In the genomic region with DNA sequence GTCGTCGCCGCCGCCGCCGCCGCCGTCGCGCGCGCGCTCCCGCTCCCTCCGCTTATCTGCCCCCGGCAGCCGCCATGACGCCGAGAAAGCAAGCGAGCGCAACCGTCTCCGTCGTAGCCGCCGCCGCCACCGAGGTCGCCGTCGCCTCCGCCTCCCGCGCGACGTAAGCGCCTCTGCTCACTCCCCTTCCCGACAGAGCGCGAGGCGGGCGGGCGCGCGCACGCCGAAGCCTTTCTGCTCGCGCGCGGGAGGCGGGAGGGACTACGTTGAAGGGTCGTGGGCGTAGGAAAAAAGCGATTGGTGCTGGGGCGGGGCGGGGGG, we compare ENCODE assay signal across 8 cellular contexts. TPM values are rescaled to one million over a fixed set of nuclear protein-coding genes. Genes with fewer than 3 reads are reported as not detected.
A peak's percentile ranks its signal among the peaks of the same experiment; 100 is the strongest.
DNase-seq lines count a peak whose midpoint lies in the region; ATAC-seq lines count a peak whose summit lies in the region.

A gene (minus strand): TSS at position 206 of the 321 bp plus-strand sequence. CDS start 2,621 bp downstream, outside the sequence.

- H3K9ac ChIP-seq in muscle layer of colon (ENCODE audit: low read length): peak within 1 kb of the TSS; percentile 100

- peaks cover 29% of the 10 kb centered on the region for H3K4me1 ChIP-seq in muscle layer of colon (ENCODE audit: insufficient read depth, low read length)

- H3K4me3 ChIP-seq in Jurkat, Clone E6-1 (ENCODE audit: low read length): peak within 1 kb of the TSS; percentile 94
- H3K4me3 ChIP-seq in muscle layer of colon (ENCODE audit: low read depth in 1 of 2, low read length in 2 of 2): peak within 1 kb of the TSS; percentile 86 to 97

- H3K27me3 ChIP-seq in muscle layer of colon (ENCODE audit: control insufficient read depth in 1 of 2, insufficient read depth in 2 of 2, low read length in 2 of 2): no peaks in the 10 kb centered on the region

- peak within 1 kb of the TSS; percentile 99 for H3K27ac ChIP-seq in epithelial cell of prostate
- H3K27ac ChIP-seq in muscle layer of colon (ENCODE audit: low read depth, low read length): peak within 1 kb of the TSS; percentile 100

- no peaks in the 10 kb centered on the region for H3K9me3 ChIP-seq in muscle layer of colon (ENCODE audit: low read length)

- H3K36me3 ChIP-seq in muscle layer of colon (ENCODE audit: insufficient read depth, low read length): peaks cover 23% of the 10 kb centered on the region

- DNase-seq in DMS153 treated with DMSO at 0.1 percent for 48 hours (lab: John Stamatoyannopoulos, UW; ENCODE audit: unreplicated experiment) (peak; percentile 62), OCI-M2 (lab: John Stamatoyannopoulos, UW; ENCODE audit: unreplicated experiment) (peak; percentile 60), epithelial cell of prostate (ENCODE audit: low read depth, low spot score) (peak; percentile 75)
- peak; percentile 94 for DNase-seq in Jurkat, Clone E6-1 (ENCODE audit: low read depth, low spot score)
- peak; percentile 95 for DNase-seq in activated T-cell treated with anti-CD3 and anti-CD28 coated beads, Interleukin-2, amount 50 U/mL, for 1 hour
- DNase-seq in stimulated activated CD8-positive, alpha-beta memory T cell treated with anti-CD3 and anti-CD28 coated beads, Interleukin-7, amount 100 ng/mL, for 1 hour (ENCODE audit: low read depth in 2 of 2): peak; percentile 87 to 90

- peak; percentile 43 for ATAC-seq in GM21576 (IDR thresholded peaks at IDR 0.05; ENCODE audit: unreplicated experiment)

RNA-seq across cellular contexts. Expression of the gene that starts here (rescaled TPM):
- 67.4 TPM for polyA plus RNA-seq in Jurkat, Clone E6-1 (2012; ENCODE audit: insufficient read depth, insufficient read length)

Comparison
In these comparisons a context has a peak if more than half of its experiments do, and no peak if none do; other contexts are left out.
1. Peak in every context shown above with its lines: DNase-seq, ATAC-seq, H3K4me3 ChIP-seq and H3K27ac ChIP-seq.